In genomic region chr15:100596792-100597191, GRCh38 we compare ENCODE assay signal across 8 cellular contexts. TPM values are rescaled to one million over a fixed set of nuclear protein-coding genes. Genes with fewer than 3 reads are reported as not detected.
DNase-seq lines count a peak whose midpoint lies in the region; ATAC-seq and TF ChIP-seq lines count a peak whose summit lies in the region.

No MANE protein-coding gene starts in this region.

- no peak overlapping the region for H2BK15ac ChIP-seq in neuronal stem cell (ENCODE audit: low read length)
- no peak overlapping the region for H2BK15ac ChIP-seq in mesendoderm (replicated peaks; ENCODE audit: low read depth)

- H3K4me3 ChIP-seq in neuronal stem cell (ENCODE audit: low read length in 2 of 2) (no peak overlapping the region), mesendoderm (ENCODE audit: low read length) (no peak overlapping the region)

- peak overlapping the region; percentile 85 for H3K4me3 Mint-ChIP-seq in T-helper 1 cell treated with Interleukin-12 subunit alpha and Interleukin-12 subunit beta and Interleukin-4 antibody, amounts not matched to agents 30 μg/mL and 1 μg/mL, for 36 hours

- H4K91ac ChIP-seq in neuronal stem cell (ENCODE audit: low read depth, low read length, poor library complexity), result no peak overlapping the region

- no peak overlapping the region for H3K14ac ChIP-seq in neuronal stem cell (ENCODE audit: low read length)

- H4K8ac ChIP-seq in neuronal stem cell (ENCODE audit: low read depth, low read length) (no peak overlapping the region), mesendoderm (ENCODE audit: low read depth, low read length) (no peak overlapping the region)

- H2AFZ ChIP-seq in neuronal stem cell (ENCODE audit: low read length), result no peak overlapping the region

- H3K9me3 Mint-ChIP-seq in T-helper 1 cell treated with Interleukin-12 subunit alpha and Interleukin-12 subunit beta and Interleukin-4 antibody, amounts not matched to agents 30 μg/mL and 1 μg/mL, for 36 hours, result peaks cover 6% of the 10 kb centered on the region

- H3K4ac ChIP-seq in neuronal stem cell (ENCODE audit: low read length) (no peak overlapping the region), mesendoderm (ENCODE audit: low read depth, low read length) (no peak overlapping the region)

- no peak overlapping the region for H3K9ac ChIP-seq in neuronal stem cell (ENCODE audit: low read depth, low read length, poor library complexity)
- H3K9ac ChIP-seq in mesendoderm (ENCODE audit: low read length), result no peak overlapping the region

- H3K36me3 ChIP-seq in neuronal stem cell (replicated peaks in 1 of 2; ENCODE audit: control insufficient read depth in 2 of 2, insufficient read depth in 2 of 2, low read length in 2 of 2) (no peaks in the 10 kb centered on the region), mesendoderm (ENCODE audit: control insufficient read depth, insufficient read depth, low read length) (no peaks in the 10 kb centered on the region)

- H3K4me2 ChIP-seq in neuronal stem cell (ENCODE audit: insufficient read depth, low read length, poor library complexity, severe bottlenecking) (no peak overlapping the region), mesendoderm (ENCODE audit: low read length) (no peak overlapping the region)

- no CpG with 5 or more reads among the region's 7 CpGs for WGBS in neuronal stem cell (ENCODE audit: extremely low coverage in 2 of 2, insufficient read length in 2 of 2, insufficient replicate concordance in 1 of 2), 2 donors
- no CpG with 5 or more reads among the region's 7 CpGs for WGBS in mesendoderm (ENCODE audit: extremely low coverage, insufficient coverage, low lambda C conversion rate)

- no peak overlapping the region for H4K5ac ChIP-seq in mesendoderm (ENCODE audit: low read length)

- H3K27me3 ChIP-seq in neuronal stem cell (ENCODE audit: control insufficient read depth in 3 of 3, insufficient read depth in 3 of 3, low read depth in 1 of 3, low read length in 3 of 3), result no peaks in the 10 kb centered on the region
- H3K27me3 ChIP-seq in mesendoderm (ENCODE audit: insufficient read depth, low read length, poor library complexity), result no peaks in the 10 kb centered on the region

- H3K18ac ChIP-seq in neuronal stem cell (ENCODE audit: low read length) (no peak overlapping the region), mesendoderm (ENCODE audit: low read length) (no peak overlapping the region)

- H3K27ac ChIP-seq in neuronal stem cell (replicated peaks; ENCODE audit: low read length), result no peak overlapping the region
- no peak overlapping the region for H3K27ac ChIP-seq in mesendoderm (ENCODE audit: low read depth, low read length)

- peak overlapping the region; percentile 97 for H3K27ac Mint-ChIP-seq in T-helper 1 cell treated with Interleukin-12 subunit alpha and Interleukin-12 subunit beta and Interleukin-4 antibody, amounts not matched to agents 30 μg/mL and 1 μg/mL, for 36 hours

- H2AK5ac ChIP-seq in neuronal stem cell (ENCODE audit: low read depth, low read length) (no peak overlapping the region), mesendoderm (ENCODE audit: low read length) (no peak overlapping the region)

- peaks cover 66% of the 10 kb centered on the region for H3K4me1 Mint-ChIP-seq in T-helper 1 cell treated with Interleukin-12 subunit alpha and Interleukin-12 subunit beta and Interleukin-4 antibody, amounts not matched to agents 30 μg/mL and 1 μg/mL, for 36 hours (ENCODE audit: low read depth)

- peak; percentile 35 for DNase-seq in GM13976 (ENCODE audit: low spot score)
- DNase-seq in amniotic epithelial cell (ENCODE audit: low read depth), result peak; percentile 72
- peak; percentile 95 for DNase-seq in stimulated activated CD4-positive, alpha-beta T cell treated with anti-CD3 and anti-CD28 coated beads, Interleukin-1b, Interleukin-23, amount 100 ng/mL, for 48 hours
- no peak for DNase-seq in midbrain (lab: John Stamatoyannopoulos, UW)
- DNase-seq in neuronal stem cell (ENCODE audit: low spot score), result no peak
- DNase-seq in mesendoderm, result no peak

- H3K36me3 Mint-ChIP-seq in T-helper 1 cell treated with Interleukin-12 subunit alpha and Interleukin-12 subunit beta and Interleukin-4 antibody, amounts not matched to agents 30 μg/mL and 1 μg/mL, for 36 hours (ENCODE audit: low read depth), result peaks cover 32% of the 10 kb centered on the region

- H3K4me1 ChIP-seq in neuronal stem cell (ENCODE audit: control insufficient read depth in 2 of 2, insufficient read depth in 1 of 2, low read depth in 1 of 2, low read length in 2 of 2), result peaks cover 3 to 4% of the 10 kb centered on the region in 2 donors
- H3K4me1 ChIP-seq in mesendoderm (ENCODE audit: control insufficient read depth, low read depth, low read length), result no peaks in the 10 kb centered on the region

- no peak overlapping the region for H3K56ac ChIP-seq in mesendoderm (ENCODE audit: low read length)

- H3K79me1 ChIP-seq in neuronal stem cell (ENCODE audit: low read depth, low read length) (peaks cover 2% of the 10 kb centered on the region), mesendoderm (ENCODE audit: low read length) (peaks cover 13% of the 10 kb centered on the region)

- H2BK5ac ChIP-seq in neuronal stem cell (ENCODE audit: low read length) (no peak overlapping the region), mesendoderm (ENCODE audit: low read length) (no peak overlapping the region)

- no peak for TF ChIP-seq CTCF in GM13976 (IDR thresholded peaks at IDR 0.05; ENCODE audit: borderline replicate concordance, control extremely low read depth, extremely low read depth, insufficient read depth, missing control alignments)

- peaks cover 0 to 3% of the 10 kb centered on the region in 2 donors for H3K9me3 ChIP-seq in neuronal stem cell (replicated peaks in 1 of 2; ENCODE audit: control insufficient read depth in 2 of 2, insufficient read depth in 1 of 2, low read depth in 1 of 2, low read length in 2 of 2)

- in situ Hi-C loops in GM13976 (cut with MboI; ENCODE audit: low sequenced_read_pairs, unreplicated experiment), result no loop called here

- H3K27me3 Mint-ChIP-seq in T-helper 1 cell treated with Interleukin-12 subunit alpha and Interleukin-12 subunit beta and Interleukin-4 antibody, amounts not matched to agents 30 μg/mL and 1 μg/mL, for 36 hours (ENCODE audit: low read depth), result no peaks in the 10 kb centered on the region

- H2BK120ac ChIP-seq in neuronal stem cell (ENCODE audit: low read depth, low read length) (no peak overlapping the region), mesendoderm (ENCODE audit: low read depth, low read length) (no peak overlapping the region)

- peak; percentile 77 for ATAC-seq in HG02763 (IDR thresholded peaks at IDR 0.05; ENCODE audit: unreplicated experiment)

- H2BK12ac ChIP-seq in neuronal stem cell (ENCODE audit: low read length), result no peak overlapping the region

- H3K79me2 ChIP-seq in mesendoderm (ENCODE audit: control insufficient read depth, insufficient read depth, low read length), result peaks cover 8% of the 10 kb centered on the region

- H3K23ac ChIP-seq in neuronal stem cell (ENCODE audit: low read depth, low read length, poor library complexity) (no peak overlapping the region), mesendoderm (ENCODE audit: low read length) (no peak overlapping the region)

RNA-seq across cellular contexts. Expression of gene LINS1, which starts 5.2 kb away (rescaled TPM):
- 7.6 TPM for polyA plus RNA-seq in neuronal stem cell (2013, experiment 1 of 2)
- polyA plus RNA-seq in neuronal stem cell (2013, experiment 2 of 2), result 7.4 TPM
- polyA plus RNA-seq in mesendoderm (2013, experiment 1 of 2), result 4.5 TPM
- 4.4 TPM for polyA plus RNA-seq in mesendoderm (2013, experiment 2 of 2)

RNA-seq across cellular contexts. Expression of gene ASB7, which starts 5.6 kb away (rescaled TPM):
- 8.3 TPM for polyA plus RNA-seq in neuronal stem cell (2013, experiment 1 of 2)
- 8.2 TPM for polyA plus RNA-seq in neuronal stem cell (2013, experiment 2 of 2)
- 4.5 TPM for polyA plus RNA-seq in mesendoderm (2013, experiment 1 of 2)
- polyA plus RNA-seq in mesendoderm (2013, experiment 2 of 2), result 4.8 TPM

Comparison
In these comparisons a context has a peak if more than half of its experiments do, and no peak if none do; other contexts are left out.
1. DNase-seq: peak in GM13976 (single experiment), amniotic epithelial cell (single experiment) and stimulated activated CD4-positive, alpha-beta T cell treated with anti-CD3 and anti-CD28 coated beads, Interleukin-1b, Interleukin-23, amount 100 ng/mL, for 48 hours (single experiment); none in midbrain (single experiment), neuronal stem cell (single experiment) and mesendoderm (single experiment).